8 cellular contexts compared by ENCODE assay signal in the genomic region with DNA sequence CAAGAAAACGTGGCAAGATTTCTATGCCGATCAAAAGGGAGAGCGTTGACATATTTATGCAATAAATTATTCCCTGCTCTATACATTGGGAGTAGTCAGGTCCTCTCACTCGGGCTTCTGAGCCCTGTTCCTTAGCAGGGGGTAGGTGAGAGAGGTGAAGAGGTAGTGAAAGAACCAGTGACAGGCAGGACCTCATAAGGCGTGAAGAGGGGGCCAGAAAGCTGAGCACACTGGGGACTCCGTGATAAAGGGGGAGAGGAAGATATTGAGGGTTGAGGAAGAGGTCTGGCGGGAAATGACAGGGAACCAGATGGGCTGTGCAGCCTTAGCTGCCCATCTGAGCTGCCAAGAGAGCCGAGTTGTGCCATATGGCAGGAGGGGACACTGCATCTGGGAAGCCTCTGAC. TPM values are rescaled to one million over a fixed set of nuclear protein-coding genes. Genes with fewer than 3 reads are reported as not detected.
DNase-seq lines count a peak whose midpoint lies in the region; ATAC-seq and TF ChIP-seq lines count a peak whose summit lies in the region.

No MANE protein-coding gene starts in this region.

- H3K79me2 ChIP-seq in fibroblast of lung (ENCODE audit: control insufficient read depth, insufficient read depth, low read length) (no peaks in the 10 kb centered on the region), smooth muscle cell (ENCODE audit: low read depth) (no peaks in the 10 kb centered on the region)

- H3K27ac ChIP-seq in Panc1 (ENCODE audit: low read length) (peak overlapping the region; percentile 58), fibroblast of lung (ENCODE audit: insufficient read depth, low read length) (no peak overlapping the region), smooth muscle cell (ENCODE audit: low read depth) (no peak overlapping the region)

- peak overlapping the region; percentile 15; the same call in 1 of the 2 replicates for H3K27ac Mint-ChIP-seq in HFFc6

- peak; percentile 13 for ATAC-seq in GM18511 (IDR thresholded peaks at IDR 0.05; ENCODE audit: unreplicated experiment)
- peak; percentile 45 for ATAC-seq in Panc1
- ATAC-seq in HG02610 (IDR thresholded peaks at IDR 0.05; ENCODE audit: unreplicated experiment): no peak

- peaks cover 25% of the 10 kb centered on the region for H3K4me1 ChIP-seq in Panc1 (ENCODE audit: control insufficient read depth, insufficient read depth, low read length)
- peaks cover 6% of the 10 kb centered on the region for H3K4me1 ChIP-seq in fibroblast of lung (ENCODE audit: control insufficient read depth, extremely low read depth, insufficient read depth, low read length)
- H3K4me1 ChIP-seq in smooth muscle cell (ENCODE audit: low read depth): peaks cover 15% of the 10 kb centered on the region

- intact Hi-C loops in Panc1 (cut with micrococcal nuclease; ENCODE audit: unreplicated experiment): loop anchor here (2.0 kb wide), 1 partner anchor 53 kb away; a partner anchor contains a TSS

- H2AFZ ChIP-seq in fibroblast of lung (ENCODE audit: low read length): peak overlapping the region; percentile 87
- peak overlapping the region; percentile 97 for H2AFZ ChIP-seq in smooth muscle cell (ENCODE audit: low read depth)

- CTCF ChIA-PET in Panc1 (lab: Charles Lee): interaction anchor here (0.6 kb wide), 1 partner anchor 37 kb away, joined by 3 read pairs; no protein-coding TSS in a partner anchor

- H4K20me1 ChIP-seq in fibroblast of lung (ENCODE audit: control insufficient read depth, extremely low read depth, insufficient read depth, low read length) (no peaks in the 10 kb centered on the region), smooth muscle cell (ENCODE audit: low read depth) (no peaks in the 10 kb centered on the region)

- peak overlapping the region; percentile 99 for H3K4me2 ChIP-seq in fibroblast of lung (ENCODE audit: extremely low read depth, insufficient read depth, low read length)
- H3K4me2 ChIP-seq in smooth muscle cell: peak overlapping the region; percentile 95

- H3K4me3 Mint-ChIP-seq in HFFc6: peak overlapping the region; percentile 82

- 13% methylated on average over 8 of the region's 8 CpGs for WGBS in smooth muscle cell (ENCODE audit: low lambda C conversion rate)

- peaks cover 31% of the 10 kb centered on the region for H3K27me3 Mint-ChIP-seq in HFFc6 (ENCODE audit: insufficient read depth)

- POLR2A ChIA-PET in Panc1 (lab: Charles Lee): interaction anchor here (0.5 to 0.9 kb wide), 2 partner anchors 13 to 50 kb away, joined by 5 to 6 read pairs; no protein-coding TSS in a partner anchor

- no peaks in the 10 kb centered on the region for H3K36me3 Mint-ChIP-seq in HFFc6 (ENCODE audit: low read depth)

- H3K36me3 ChIP-seq in Panc1 (ENCODE audit: control insufficient read depth, insufficient read depth, low read length) (no peaks in the 10 kb centered on the region), fibroblast of lung (ENCODE audit: control insufficient read depth, insufficient read depth, low read length) (no peaks in the 10 kb centered on the region), smooth muscle cell (ENCODE audit: low read depth) (no peaks in the 10 kb centered on the region)

- H3F3A ChIP-seq in smooth muscle cell (ENCODE audit: low read depth): no peaks in the 10 kb centered on the region

- H3K9ac ChIP-seq in fibroblast of lung (ENCODE audit: insufficient read depth, low read length) (peak overlapping the region; percentile 20), smooth muscle cell (ENCODE audit: low read depth) (peak overlapping the region; percentile 23)

- no peak for TF ChIP-seq CTCF in HFFc6 (IDR thresholded peaks at IDR 0.05)
- TF ChIP-seq CTCF in Panc1 (IDR thresholded peaks at IDR 0.05): no peak
- TF ChIP-seq CTCF in fibroblast of lung (conservative IDR thresholded peaks at IDR 0.05 in 1 of 2, IDR thresholded peaks at IDR 0.05 in 1 of 2; ENCODE audit: low read depth in 1 of 2, low read length in 2 of 2): no peak
- no peak for TF ChIP-seq CTCF in smooth muscle cell (IDR thresholded peaks at IDR 0.05; ENCODE audit: borderline replicate concordance, insufficient read depth, poor library complexity, severe bottlenecking)

- BruUV-seq in Panc1 (replicated peaks; lab: Mats Ljungman, UMichigan): no TSS peak

- H3K4me3 ChIP-seq in Panc1 (ENCODE audit: low read depth in 2 of 2, low read length in 2 of 2): peak overlapping the region; percentile 48 to 83
- H3K4me3 ChIP-seq in fibroblast of lung (replicated peaks in 1 of 4; ENCODE audit: control extremely low read depth in 1 of 4, insufficient read depth in 1 of 4, low read depth in 3 of 4, low read length in 4 of 4): peak overlapping the region; percentile 49 to 63 (median 58)
- H3K4me3 ChIP-seq in smooth muscle cell: peak overlapping the region; percentile 63

- no peaks in the 10 kb centered on the region for H3K9me3 Mint-ChIP-seq in HFFc6

- no peak for DNase-seq in HFFc6
- DNase-seq in Panc1 (ENCODE audit: low read depth, low spot score): no peak
- DNase-seq in fibroblast of lung (ENCODE audit: low read depth in 2 of 2): no peak
- no peak for DNase-seq in smooth muscle cell (lab: John Stamatoyannopoulos, UW; ENCODE audit: unreplicated experiment)
- no peak for DNase-seq in superior temporal gyrus (ENCODE audit: extremely low spot score)
- DNase-seq in middle frontal gyrus (ENCODE audit: extremely low spot score, low spot score): no peak

- H3K4me1 Mint-ChIP-seq in HFFc6 (ENCODE audit: low read depth): peaks cover 46% of the 10 kb centered on the region

- H3K27me3 ChIP-seq in Panc1 (ENCODE audit: control insufficient read depth, insufficient read depth, low read length) (no peaks in the 10 kb centered on the region), fibroblast of lung (ENCODE audit: control insufficient read depth, insufficient read depth, low read length) (peaks cover 29% of the 10 kb centered on the region), smooth muscle cell (ENCODE audit: low read depth) (peaks cover 53% of the 10 kb centered on the region)

- in situ Hi-C loops in Panc1 (cut with HindIII; ENCODE audit: low pct_unique_long_range_greater_than_20kb, low sequenced_read_pairs): no loop called here

- H3K9me3 ChIP-seq in Panc1 (ENCODE audit: control insufficient read depth, insufficient read depth, low read depth, low read length) (no peaks in the 10 kb centered on the region), fibroblast of lung (ENCODE audit: control insufficient read depth, insufficient read depth, low read depth, low read length) (no peaks in the 10 kb centered on the region), smooth muscle cell (replicated peaks; ENCODE audit: low read depth) (no peaks in the 10 kb centered on the region)

RNA-seq across cellular contexts. Expression of a gene that starts 0.7 kb away (rescaled TPM):
- under 1 TPM in 5 of 6 experiments, not detected in 1; 0.07 to 0.20 (median 0.12) TPM for total RNA-seq in HFFc6 (2021; fragmentation: NEBNext Ultra II Directional; extraction: Animal tissue kit (Norgen Biotek cat#: 25700))
- 0.08 TPM for total RNA-seq in Panc1 (2021; ENCODE audit: unreplicated experiment)
- 0.28 TPM for polyA plus RNA-seq in Panc1 (2012; ENCODE audit: insufficient read length)
- total RNA-seq in fibroblast of lung: under 0.01 TPM in 1 of 2 replicates, not detected in the other
- 0.12 TPM in 1 of 2 replicates, not detected in the other for polyA plus RNA-seq in fibroblast of lung
- polyA plus RNA-seq in fibroblast of lung (2012): 0.08 TPM in 1 of 2 replicates, not detected in the other
- not detected in 2 replicates for polyA minus RNA-seq in fibroblast of lung (ENCODE audit: low replicate concordance)
- not detected in 2 replicates for total RNA-seq in smooth muscle cell
- 0.11 TPM in 1 of 2 replicates, not detected in the other for polyA plus RNA-seq in smooth muscle cell

RNA-seq across cellular contexts. Expression of a gene that starts 13.7 kb away (rescaled TPM):
- total RNA-seq in HFFc6 (2021; fragmentation: NEBNext Ultra II Directional; extraction: Animal tissue kit (Norgen Biotek cat#: 25700)): 100 to 1,000 TPM; 209 to 229 (median 220) TPM
- total RNA-seq in Panc1 (2021; ENCODE audit: unreplicated experiment) (24.8 TPM), fibroblast of lung (75.5 and 84.7 TPM in 2 replicates), smooth muscle cell (306 and 314 TPM in 2 replicates)
- 18.8 TPM for polyA plus RNA-seq in Panc1 (2012; ENCODE audit: insufficient read length)
- polyA plus RNA-seq in fibroblast of lung (191 and 241 TPM in 2 replicates), smooth muscle cell (183 and 230 TPM in 2 replicates)
- polyA plus RNA-seq in fibroblast of lung (2012): 137 and 146 TPM in 2 replicates
- 14.0 and 21.0 TPM in 2 replicates for polyA minus RNA-seq in fibroblast of lung (ENCODE audit: low replicate concordance)

RNA-seq across cellular contexts. Expression of a gene that starts 53.4 kb away (rescaled TPM):
- not detected for total RNA-seq in HFFc6 (2021; fragmentation: NEBNext Ultra II Directional; extraction: Animal tissue kit (Norgen Biotek cat#: 25700))
- total RNA-seq in Panc1 (2021; ENCODE audit: unreplicated experiment) (2.9 TPM), fibroblast of lung (not detected in 2 replicates), smooth muscle cell (0.13 TPM in 1 of 2 replicates, not detected in the other)
- polyA plus RNA-seq in Panc1 (2012; ENCODE audit: insufficient read length): 2.3 TPM
- polyA plus RNA-seq in fibroblast of lung (not detected in 2 replicates), smooth muscle cell (not detected in 2 replicates)
- not detected in 2 replicates for polyA plus RNA-seq in fibroblast of lung (2012)
- polyA minus RNA-seq in fibroblast of lung (ENCODE audit: low replicate concordance): not detected in 2 replicates

RNA-seq across cellular contexts. Expression of a gene that starts 59.7 kb away (rescaled TPM):
- under 1 TPM in 4 of 6 experiments, not detected in 2; 0.11 to 0.25 (median 0.13) TPM for total RNA-seq in HFFc6 (2021; fragmentation: NEBNext Ultra II Directional; extraction: Animal tissue kit (Norgen Biotek cat#: 25700))
- total RNA-seq in Panc1 (2021; ENCODE audit: unreplicated experiment) (12.3 TPM), fibroblast of lung (not detected in 2 replicates), smooth muscle cell (1.7 TPM in 1 of 2 replicates, not detected in the other)
- polyA plus RNA-seq in Panc1 (2012; ENCODE audit: insufficient read length): 20.4 TPM
- polyA plus RNA-seq in fibroblast of lung (0.03 TPM in 1 of 2 replicates, not detected in the other), smooth muscle cell (0.26 TPM in 1 of 2 replicates, not detected in the other)
- polyA plus RNA-seq in fibroblast of lung (2012): 0.10 and 0.12 TPM in 2 replicates
- not detected in 2 replicates for polyA minus RNA-seq in fibroblast of lung (ENCODE audit: low replicate concordance)
